In genomic region chr13:45337395-45337794, GRCh38 we compare ENCODE assay signal across 15 cellular contexts. TPM values are rescaled to one million over a fixed set of nuclear protein-coding genes. Genes with fewer than 3 reads are reported as not detected.
DNase-seq lines count a peak whose midpoint lies in the region; ATAC-seq and TF ChIP-seq lines count a peak whose summit lies in the region.
"Had no signal": no experiment of that assay in that cellular context is flagged by ENCODE, and none has a peak within 500 bp of the region (broad histone marks: within the 10 kb centered on the region; RNA-seq: fewer than 3 reads in every experiment).

No MANE protein-coding gene starts in this region.

- TF ChIP-seq CTCF in fibroblast of pulmonary artery (IDR thresholded peaks at IDR 0.05; ENCODE audit: low read length, missing control alignments), result no peak
- TF ChIP-seq CTCF in type B pancreatic cell (conservative IDR thresholded peaks at IDR 0.05), result no peak

- H3K36me3 Mint-ChIP-seq in activated CD8-positive, alpha-beta T cell treated with anti-CD3 and anti-CD28 coated beads, Interleukin-2, amount 10 ng/mL, durations not matched to agents 7 days and 5 days (ENCODE audit: low read depth), result peaks cover 86% of the 10 kb centered on the region
- H3K36me3 Mint-ChIP-seq in type B pancreatic cell, result peaks cover 60% of the 10 kb centered on the region

- POLR2A ChIA-PET in activated CD8-positive, alpha-beta T cell treated with anti-CD3 and anti-CD28 coated beads, Interleukin-2, amount 10 ng/mL, durations not matched to agents 7 days and 5 days (lab: Charles Lee), result interaction anchor here (0.9 kb wide), 1 partner anchor 30 kb away, joined by 5 read pairs; no protein-coding TSS in a partner anchor

- H3K4me1 Mint-ChIP-seq in activated CD8-positive, alpha-beta T cell treated with anti-CD3 and anti-CD28 coated beads, Interleukin-2, amount 10 ng/mL, durations not matched to agents 7 days and 5 days (ENCODE audit: low read depth), result peaks cover 77% of the 10 kb centered on the region
- H3K4me1 Mint-ChIP-seq in type B pancreatic cell (ENCODE audit: unreplicated experiment), result peaks cover 48% of the 10 kb centered on the region

- DNase-seq in stimulated activated CD4-positive, alpha-beta T cell treated with anti-CD3 and anti-CD28 coated beads, Interleukin-1b, Interleukin-23, amount 100 ng/mL, for 48 hours, result peak; percentile 25
- no peak for DNase-seq in stimulated activated CD4-positive, alpha-beta T cell treated with anti-CD3 and anti-CD28 coated beads, Interleukin-15, amount 100 ng/mL, for 24 hours
- DNase-seq in activated CD8-positive, alpha-beta T cell treated with anti-CD3 and anti-CD28 coated beads, Interleukin-2, amount 10 ng/mL, durations not matched to agents 7 days and 5 days, result no peak
- peak; percentile 15 for DNase-seq in fibroblast of pulmonary artery (ENCODE audit: low read depth)
- DNase-seq in type B pancreatic cell (ENCODE audit: extremely low spot score, unreplicated experiment), result no peak
- DNase-seq in NCI-H2107 (lab: John Stamatoyannopoulos, UW), result no peak
- DNase-seq in NCI-H1694 treated with DMSO at 0.1 percent for 48 hours (lab: John Stamatoyannopoulos, UW), result no peak
- DNase-seq: amygdala; hypothalamus; mesendoderm; NCI-H1092 treated with DMSO at 0.1 percent for 48 hours; NCI-H524 treated with DMSO at 0.1 percent for 48 hours; stimulated activated CD4-positive, alpha-beta T cell treated with anti-CD3 and anti-CD28 coated beads, Interleukin-4, amount 100 ng/mL, for 1 hour had no signal

- H3K4me3 ChIP-seq in fibroblast of pulmonary artery (replicated peaks; ENCODE audit: low read depth, low read length), result peak overlapping the region; percentile 97

- CTCF ChIA-PET in activated CD8-positive, alpha-beta T cell treated with anti-CD3 and anti-CD28 coated beads, Interleukin-2, amount 10 ng/mL, durations not matched to agents 7 days and 5 days (lab: Charles Lee), result interaction anchor here (1.1 to 1.7 kb wide), 3 partner anchors 29 to 57 kb away, joined by 3 to 4 read pairs (median 3); no protein-coding TSS in a partner anchor

- no peaks in the 10 kb centered on the region for H3K9me3 Mint-ChIP-seq in activated CD8-positive, alpha-beta T cell treated with anti-CD3 and anti-CD28 coated beads, Interleukin-2, amount 10 ng/mL, durations not matched to agents 7 days and 5 days (ENCODE audit: insufficient read depth)
- no peaks in the 10 kb centered on the region for H3K9me3 Mint-ChIP-seq in type B pancreatic cell

- peak overlapping the region; percentile 6 for H3K27ac Mint-ChIP-seq in activated CD8-positive, alpha-beta T cell treated with anti-CD3 and anti-CD28 coated beads, Interleukin-2, amount 10 ng/mL, durations not matched to agents 7 days and 5 days
- peak overlapping the region; percentile 44 for H3K27ac Mint-ChIP-seq in type B pancreatic cell

- no peak for ATAC-seq in activated CD8-positive, alpha-beta T cell treated with anti-CD3 and anti-CD28 coated beads, Interleukin-2, amount 10 ng/mL, durations not matched to agents 7 days and 5 days
- ATAC-seq in HG03565 (IDR thresholded peaks at IDR 0.05; ENCODE audit: unreplicated experiment), result no peak
- ATAC-seq: Right ventricle myocardium inferior had no signal

- peak overlapping the region; percentile 98 for H3K4me3 Mint-ChIP-seq in activated CD8-positive, alpha-beta T cell treated with anti-CD3 and anti-CD28 coated beads, Interleukin-2, amount 10 ng/mL, durations not matched to agents 7 days and 5 days
- peak overlapping the region; percentile 55 for H3K4me3 Mint-ChIP-seq in type B pancreatic cell

- no peaks in the 10 kb centered on the region for H3K27me3 Mint-ChIP-seq in activated CD8-positive, alpha-beta T cell treated with anti-CD3 and anti-CD28 coated beads, Interleukin-2, amount 10 ng/mL, durations not matched to agents 7 days and 5 days (ENCODE audit: low read depth)
- H3K27me3 Mint-ChIP-seq in type B pancreatic cell, result no peaks in the 10 kb centered on the region

RNA-seq across cellular contexts. Expression of gene TPT1, which starts 3.6 kb away (rescaled TPM):
- 1,000 to 10,000 TPM; 3,981 to 4,076 TPM for total RNA-seq in activated CD8-positive, alpha-beta T cell treated with anti-CD3 and anti-CD28 coated beads, Interleukin-2, amount 10 ng/mL, durations not matched to agents 7 days and 5 days
- 3,472 and 4,120 TPM in 2 replicates for total RNA-seq in type B pancreatic cell (ENCODE audit: low replicate concordance)

Comparison
In these comparisons a context has a peak if more than half of its experiments do, and no peak if none do; other contexts are left out.
1. DNase-seq: peak in stimulated activated CD4-positive, alpha-beta T cell treated with anti-CD3 and anti-CD28 coated beads, Interleukin-1b, Interleukin-23, amount 100 ng/mL, for 48 hours (single experiment) and fibroblast of pulmonary artery (single experiment); none in stimulated activated CD4-positive, alpha-beta T cell treated with anti-CD3 and anti-CD28 coated beads, Interleukin-15, amount 100 ng/mL, for 24 hours (single experiment), activated CD8-positive, alpha-beta T cell treated with anti-CD3 and anti-CD28 coated beads, Interleukin-2, amount 10 ng/mL, durations not matched to agents 7 days and 5 days (single experiment), type B pancreatic cell (single experiment), NCI-H2107 (single experiment) and NCI-H1694 treated with DMSO at 0.1 percent for 48 hours (single experiment).